16 cellular contexts compared by ENCODE assay signal in genomic region chr2:215794829-215795546, GRCh38.
A peak's percentile ranks its signal among the peaks of the same experiment; 100 is the strongest.
DNase-seq lines count a peak whose midpoint lies in the region; ATAC-seq and TF ChIP-seq lines count a peak whose summit lies in the region.
"Had no signal": no experiment of that assay in that cellular context is flagged by ENCODE, and none has a peak within 500 bp of the region (broad histone marks: within the 10 kb centered on the region; RNA-seq: fewer than 3 reads in every experiment).

No MANE protein-coding gene starts in this region.

- peaks cover 28% of the 10 kb centered on the region for H3K4me1 Mint-ChIP-seq in GM23338
- H3K4me1 Mint-ChIP-seq in progenitor cell of endocrine pancreas (ENCODE audit: low read depth), result peaks cover 28% of the 10 kb centered on the region

- TF ChIP-seq CTCF in GM23338 (conservative IDR thresholded peaks at IDR 0.05; ENCODE audit: low read depth in 2 of 2) (peak; percentile 69 to 89), esophagus muscularis mucosa (IDR thresholded peaks at IDR 0.05) (no peak), progenitor cell of endocrine pancreas (IDR thresholded peaks at IDR 0.05; ENCODE audit: unreplicated experiment) (peak; percentile 42)

- TF ChIP-seq EP300 in esophagus muscularis mucosa (IDR thresholded peaks at IDR 0.05), result no peak

- 0 out of 2 replicates have a peak overlapping the region, but pooled peaks have one; percentile 90 for H2AFZ ChIP-seq in GM23338

- no peaks in the 10 kb centered on the region for H3K79me2 ChIP-seq in GM23338 (replicated peaks; ENCODE audit: insufficient read depth)

- H3K9me3 ChIP-seq in SK-N-MC (ENCODE audit: low read depth, low read length), result no peaks in the 10 kb centered on the region
- no peaks in the 10 kb centered on the region for H3K9me3 ChIP-seq in esophagus muscularis mucosa
- H3K9me3 ChIP-seq: gastroesophageal sphincter, right atrium auricular region had no signal

- H3K4me3 Mint-ChIP-seq in GM23338 (no peak overlapping the region), progenitor cell of endocrine pancreas (ENCODE audit: low read depth) (no peak overlapping the region)

- no peaks in the 10 kb centered on the region; the same call in 2 of the 3 replicates for H3K9me3 Mint-ChIP-seq in GM23338
- no peaks in the 10 kb centered on the region for H3K9me3 Mint-ChIP-seq in progenitor cell of endocrine pancreas (ENCODE audit: low read depth)

- intact Hi-C loops in esophagus muscularis mucosa (cut with DNase I), result loop anchor here (10.0 kb wide), 1 partner anchor 130 kb away; no protein-coding TSS in a partner anchor

- H3K36me3 Mint-ChIP-seq in GM23338 (ENCODE audit: low read depth) (no peaks in the 10 kb centered on the region), progenitor cell of endocrine pancreas (ENCODE audit: insufficient read depth) (no peaks in the 10 kb centered on the region)

- H3K4me3 ChIP-seq in GM23338 (no peak overlapping the region), SK-N-MC (no peak overlapping the region), esophagus muscularis mucosa (no peak overlapping the region)
- H3K4me3 ChIP-seq: gastroesophageal sphincter, right atrium auricular region had no signal

- no peaks in the 10 kb centered on the region for H3F3A ChIP-seq in GM23338 (replicated peaks; ENCODE audit: low read depth)

- H3K27ac ChIP-seq in GM23338 (ENCODE audit: low read depth) (no peak overlapping the region), SK-N-MC (peak overlapping the region; percentile 65), esophagus muscularis mucosa (replicated peaks in 1 of 4) (peak overlapping the region in 3 of 4 donors; percentile 51 to 61 (median 52))
- H3K27ac ChIP-seq: C4-2B had no signal

- peaks cover 21% of the 10 kb centered on the region for H3K4me1 ChIP-seq in GM23338 (ENCODE audit: insufficient read depth)
- peaks cover 0 to 84% (median 58%) of the 10 kb centered on the region in 4 donors for H3K4me1 ChIP-seq in esophagus muscularis mucosa

- TF ChIP-seq POLR2A in esophagus muscularis mucosa (IDR thresholded peaks at IDR 0.05; ENCODE audit: low read depth), result no peak

- no peaks in the 10 kb centered on the region for H3K27me3 ChIP-seq in GM23338 (ENCODE audit: insufficient read depth)
- no peaks in the 10 kb centered on the region for H3K27me3 ChIP-seq in esophagus muscularis mucosa
- H3K27me3 ChIP-seq: gastroesophageal sphincter, right atrium auricular region had no signal

- H3K27me3 Mint-ChIP-seq in GM23338 (ENCODE audit: insufficient read depth, low read depth, poor library complexity) (peaks cover 6% of the 10 kb centered on the region), progenitor cell of endocrine pancreas (no peaks in the 10 kb centered on the region)

- H3K9ac ChIP-seq in SK-N-MC (ENCODE audit: insufficient read length), result no peak overlapping the region

- ATAC-seq in GM23338 (peak; percentile 96), GM21786 (IDR thresholded peaks at IDR 0.05; ENCODE audit: unreplicated experiment) (no peak), HG02970 (IDR thresholded peaks at IDR 0.05; ENCODE audit: low FRiP score, unreplicated experiment) (no peak)
- ATAC-seq: activated CD4-positive, CD25-positive, alpha-beta regulatory T cell treated with anti-CD3 and anti-CD28 coated beads, Interleukin-2, amount 50 U/mL, for 24 hours; gastroesophageal sphincter had no signal

- no peaks in the 10 kb centered on the region for H3K36me3 ChIP-seq in GM23338 (ENCODE audit: insufficient read depth)
- H3K36me3 ChIP-seq in SK-N-MC (ENCODE audit: insufficient read depth, low read length), result 0 out of 2 replicates have a peak, but pooled peaks cover 3% of the 10 kb centered on the region
- no peaks in the 10 kb centered on the region for H3K36me3 ChIP-seq in esophagus muscularis mucosa
- H3K36me3 ChIP-seq: gastroesophageal sphincter, right atrium auricular region had no signal

- no peaks in the 10 kb centered on the region for H4K20me1 ChIP-seq in GM23338 (replicated peaks; ENCODE audit: insufficient read depth)

- H3K27ac Mint-ChIP-seq in GM23338 (no peak overlapping the region; the same call in 1 of the 2 replicates), progenitor cell of endocrine pancreas (peak overlapping the region; percentile 26)

- H3K4me2 ChIP-seq in GM23338, result no peak overlapping the region

- H3K9me2 ChIP-seq in GM23338 (ENCODE audit: insufficient read depth), result no peaks in the 10 kb centered on the region; the same call in 1 of the 2 replicates

- in situ Hi-C loops in G401 (cut with HindIII; ENCODE audit: low sequenced_read_pairs), result no loop called here

- 72% methylated on average over 5 of the region's 5 CpGs for WGBS in esophagus muscularis mucosa

- DNase-seq in GM23338 (ENCODE audit: low spot score), result peak; percentile 81
- DNase-seq in SK-N-MC (ENCODE audit: low read depth, low spot score), result no peak
- DNase-seq in esophagus muscularis mucosa (ENCODE audit: extremely low spot score), result no peak
- peak; percentile 14 for DNase-seq in progenitor cell of endocrine pancreas (ENCODE audit: low spot score, unreplicated experiment)
- DNase-seq in G401 (ENCODE audit: low spot score), result no peak
- no peak for DNase-seq in activated CD4-positive, alpha-beta T cell treated with anti-CD3 and anti-CD28 coated beads, Interleukin-2, amount 50 U/mL, for 48 hours
- DNase-seq: activated T-cell treated with anti-CD3 and anti-CD28 coated beads, Interleukin-2, amount 50 U/mL, for 1 hour; kidney; stimulated activated CD4-positive, alpha-beta T cell treated with anti-CD3 and anti-CD28 coated beads, Interleukin-4, amount 100 ng/mL, for 24 hours; stimulated activated naive CD4-positive, alpha-beta T cell had no signal

TF ChIP-seq in GM23338, 12 proteins besides CTCF, POLR2A, EP300 and RAD21 (continues in another document):
- TF ChIP-seq NANOG (IDR thresholded peaks at IDR 0.05; ENCODE audit: borderline replicate concordance), result no peak
- TF ChIP-seq ZNF462 (CRISPR knock-in tag; IDR thresholded peaks at IDR 0.05), result no peak
- TF ChIP-seq ZNF114 (CRISPR knock-in tag; IDR thresholded peaks at IDR 0.05), result no peak

Comparison
In these comparisons a context has a peak if more than half of its experiments do, and no peak if none do; other contexts are left out.
1. DNase-seq: peak in GM23338 (single experiment) and progenitor cell of endocrine pancreas (single experiment); none in SK-N-MC (single experiment), esophagus muscularis mucosa (single experiment), G401 (single experiment) and activated CD4-positive, alpha-beta T cell treated with anti-CD3 and anti-CD28 coated beads, Interleukin-2, amount 50 U/mL, for 48 hours (0 of 2).
2. CTCF ChIP-seq: peak in GM23338 (2 of 2) and progenitor cell of endocrine pancreas (single experiment); none in esophagus muscularis mucosa (0 of 3).